ENCODE assay signal across 1 cellular context in genomic region chr22:35593071-35593884, GRCh38.
A peak's percentile ranks its signal among the peaks of the same experiment; 100 is the strongest.
TF ChIP-seq lines count a peak whose summit lies in the region.

No MANE protein-coding gene starts in this region.

TF ChIP-seq in HepG2, 621 proteins besides CTCF, POLR2A, EP300 and RAD21:
- no peak for TF ChIP-seq ZNF3 (CRISPR knock-in tag; IDR thresholded peaks at IDR 0.05)
- TF ChIP-seq CBFB (CRISPR knock-in tag; IDR thresholded peaks at IDR 0.05) = no peak
- no peak for TF ChIP-seq CREM (IDR thresholded peaks at IDR 0.05)
- TF ChIP-seq CREM (CRISPR knock-in tag; IDR thresholded peaks at IDR 0.05) = no peak
- peak; percentile 20 for TF ChIP-seq PCBP2 (optimal IDR thresholded peaks at IDR 0.05; ENCODE audit: low read depth, low read length, poor library complexity, severe bottlenecking)
- no peak for TF ChIP-seq MYPOP (CRISPR knock-in tag; IDR thresholded peaks at IDR 0.05)
- no peak for TF ChIP-seq ZNF660 (CRISPR knock-in tag; IDR thresholded peaks at IDR 0.05; ENCODE audit: borderline replicate concordance, low read depth)
